Comparison of ENCODE assay signal across 20 cellular contexts in genomic region chr22:49366437-49366836, GRCh38.
DNase-seq lines count a peak whose midpoint lies in the region; ATAC-seq and TF ChIP-seq lines count a peak whose summit lies in the region.
"Had no signal": no experiment of that assay in that cellular context is flagged by ENCODE, and none has a peak within 500 bp of the region (broad histone marks: within the 10 kb centered on the region; RNA-seq: fewer than 3 reads in every experiment).

No MANE protein-coding gene starts in this region.

- no peak overlapping the region for H3K4me3 ChIP-seq in sigmoid colon
- H3K4me3 ChIP-seq: PC-9, SJSA1 had no signal

- H3K27me3 ChIP-seq in sigmoid colon: peaks cover 0 to 25% (median 15%) of the 10 kb centered on the region in 3 donors
- H3K27me3 ChIP-seq: SJSA1 had no signal

- no peaks in the 10 kb centered on the region for H3K36me3 Mint-ChIP-seq in activated CD8-positive, alpha-beta T cell treated with anti-CD3 and anti-CD28 coated beads, Interleukin-2, amount 10 ng/mL, durations not matched to agents 7 days and 5 days (ENCODE audit: low read depth)
- H3K36me3 Mint-ChIP-seq in activated CD8-positive, alpha-beta T cell treated with anti-CD3 and anti-CD28 coated beads for 36 hours (ENCODE audit: low read depth): no peaks in the 10 kb centered on the region
- no peaks in the 10 kb centered on the region for H3K36me3 Mint-ChIP-seq in T-helper 2 cell treated with Interferon-gamma antibody and Interleukin-4, amounts not matched to agents 5 μg/mL and 100 μg/mL, for 36 hours (ENCODE audit: low read depth)
- peaks cover 2% of the 10 kb centered on the region for H3K36me3 Mint-ChIP-seq in effector memory CD8-positive, alpha-beta T cell (ENCODE audit: insufficient read depth)
- H3K36me3 Mint-ChIP-seq: CD4-positive, CD25-positive, alpha-beta regulatory T cell had no signal

- no peak overlapping the region for H3K4me3 Mint-ChIP-seq in activated CD8-positive, alpha-beta T cell treated with anti-CD3 and anti-CD28 coated beads, Interleukin-2, amount 10 ng/mL, durations not matched to agents 7 days and 5 days
- no peak overlapping the region for H3K4me3 Mint-ChIP-seq in activated CD8-positive, alpha-beta T cell treated with anti-CD3 and anti-CD28 coated beads for 36 hours
- H3K4me3 Mint-ChIP-seq in T-helper 2 cell treated with Interferon-gamma antibody and Interleukin-4, amounts not matched to agents 5 μg/mL and 100 μg/mL, for 36 hours: no peak overlapping the region
- H3K4me3 Mint-ChIP-seq in effector memory CD8-positive, alpha-beta T cell: no peak overlapping the region
- H3K4me3 Mint-ChIP-seq: CD4-positive, CD25-positive, alpha-beta regulatory T cell had no signal

- no peak for TF ChIP-seq POLR2A in sigmoid colon (IDR thresholded peaks at IDR 0.05)

- H3K4me1 Mint-ChIP-seq in activated CD8-positive, alpha-beta T cell treated with anti-CD3 and anti-CD28 coated beads, Interleukin-2, amount 10 ng/mL, durations not matched to agents 7 days and 5 days (ENCODE audit: low read depth): no peaks in the 10 kb centered on the region
- no peaks in the 10 kb centered on the region for H3K4me1 Mint-ChIP-seq in activated CD8-positive, alpha-beta T cell treated with anti-CD3 and anti-CD28 coated beads for 36 hours (ENCODE audit: low read depth)
- H3K4me1 Mint-ChIP-seq in T-helper 2 cell treated with Interferon-gamma antibody and Interleukin-4, amounts not matched to agents 5 μg/mL and 100 μg/mL, for 36 hours (ENCODE audit: low read depth): no peaks in the 10 kb centered on the region
- H3K4me1 Mint-ChIP-seq in effector memory CD8-positive, alpha-beta T cell (ENCODE audit: low read depth in 2 of 2): no peaks in the 10 kb centered on the region
- H3K4me1 Mint-ChIP-seq: CD4-positive, CD25-positive, alpha-beta regulatory T cell had no signal

- CTCF ChIA-PET in activated CD8-positive, alpha-beta T cell treated with anti-CD3 and anti-CD28 coated beads, Interleukin-2, amount 10 ng/mL, durations not matched to agents 7 days and 5 days (lab: Charles Lee): no interaction called here
- CTCF ChIA-PET in activated CD8-positive, alpha-beta T cell treated with anti-CD3 and anti-CD28 coated beads for 36 hours (lab: Charles Lee): no interaction called here

- no peak overlapping the region for H3K27ac ChIP-seq in sigmoid colon
- H3K27ac ChIP-seq: PC-9, SJSA1 had no signal

- intact Hi-C loops in activated CD8-positive, alpha-beta T cell treated with anti-CD3 and anti-CD28 coated beads for 36 hours (cut with micrococcal nuclease): no loop called here
- intact Hi-C loops in sigmoid colon (cut with DNase I): no loop called here
- intact Hi-C loops in left colon (cut with DNase I, micrococcal nuclease): no loop called here

- H3K27me3 Mint-ChIP-seq in activated CD8-positive, alpha-beta T cell treated with anti-CD3 and anti-CD28 coated beads, Interleukin-2, amount 10 ng/mL, durations not matched to agents 7 days and 5 days (ENCODE audit: low read depth): peaks cover 2% of the 10 kb centered on the region
- H3K27me3 Mint-ChIP-seq in activated CD8-positive, alpha-beta T cell treated with anti-CD3 and anti-CD28 coated beads for 36 hours: peaks cover 6% of the 10 kb centered on the region
- no peaks in the 10 kb centered on the region for H3K27me3 Mint-ChIP-seq in T-helper 2 cell treated with Interferon-gamma antibody and Interleukin-4, amounts not matched to agents 5 μg/mL and 100 μg/mL, for 36 hours (ENCODE audit: low read depth)
- H3K27me3 Mint-ChIP-seq in effector memory CD8-positive, alpha-beta T cell: peaks cover 31 to 55% of the 10 kb centered on the region in 2 donors

- WGBS in sigmoid colon, 2 donors: 70 to 81% methylated on average over 11 of the region's 11 CpGs

- H3K27ac Mint-ChIP-seq in activated CD8-positive, alpha-beta T cell treated with anti-CD3 and anti-CD28 coated beads, Interleukin-2, amount 10 ng/mL, durations not matched to agents 7 days and 5 days: no peak overlapping the region
- no peak overlapping the region for H3K27ac Mint-ChIP-seq in activated CD8-positive, alpha-beta T cell treated with anti-CD3 and anti-CD28 coated beads for 36 hours
- H3K27ac Mint-ChIP-seq in T-helper 2 cell treated with Interferon-gamma antibody and Interleukin-4, amounts not matched to agents 5 μg/mL and 100 μg/mL, for 36 hours: no peak overlapping the region
- H3K27ac Mint-ChIP-seq in effector memory CD8-positive, alpha-beta T cell: no peak overlapping the region
- H3K27ac Mint-ChIP-seq: CD4-positive, CD25-positive, alpha-beta regulatory T cell had no signal

- TF ChIP-seq CTCF in activated CD8-positive, alpha-beta T cell treated with anti-CD3 and anti-CD28 coated beads for 36 hours (IDR thresholded peaks at IDR 0.05): no peak
- no peak for TF ChIP-seq CTCF in sigmoid colon (IDR thresholded peaks at IDR 0.05)

- POLR2A ChIA-PET in activated CD8-positive, alpha-beta T cell treated with anti-CD3 and anti-CD28 coated beads, Interleukin-2, amount 10 ng/mL, durations not matched to agents 7 days and 5 days (lab: Charles Lee): no interaction called here
- POLR2A ChIA-PET in activated CD8-positive, alpha-beta T cell treated with anti-CD3 and anti-CD28 coated beads for 36 hours (lab: Charles Lee): no interaction called here

- H3K9me3 ChIP-seq in sigmoid colon: no peaks in the 10 kb centered on the region

- peak; percentile 8 for DNase-seq in activated CD8-positive, alpha-beta T cell treated with anti-CD3 and anti-CD28 coated beads, Interleukin-2, amount 10 ng/mL, durations not matched to agents 7 days and 5 days
- DNase-seq in activated CD8-positive, alpha-beta T cell treated with anti-CD3 and anti-CD28 coated beads for 36 hours: no peak
- DNase-seq in mesenteric fat pad (ENCODE audit: low spot score) (peak; percentile 75), sigmoid colon (peak; percentile 12), left colon (no peak)
- no peak for DNase-seq in T-helper 2 cell treated with Interferon-gamma antibody and Interleukin-4, amounts not matched to agents 5 μg/mL and 100 μg/mL, for 36 hours (ENCODE audit: low spot score)
- DNase-seq in effector memory CD8-positive, alpha-beta T cell: no peak
- DNase-seq: CD4-positive, CD25-positive, alpha-beta regulatory T cell; DMS53; Karpas-422; NCI-H1092; NCI-H1417 treated with DMSO at 0.1 percent for 48 hours; NCI-H187; NCI-H2081 treated with DMSO at 0.1 percent for 48 hours; NCI-H2171 treated with DMSO at 0.1 percent for 48 hours; NCI-H446; NCI-H524 treated with DMSO at 0.1 percent for 48 hours; Right ventricle myocardium superior had no signal

- ATAC-seq in activated CD8-positive, alpha-beta T cell treated with anti-CD3 and anti-CD28 coated beads, Interleukin-2, amount 10 ng/mL, durations not matched to agents 7 days and 5 days: no peak
- no peak for ATAC-seq in activated CD8-positive, alpha-beta T cell treated with anti-CD3 and anti-CD28 coated beads for 36 hours
- ATAC-seq in left colon: no peak
- ATAC-seq in effector memory CD8-positive, alpha-beta T cell (replicated peaks): no peak

- no peaks in the 10 kb centered on the region for H3K36me3 ChIP-seq in sigmoid colon
- H3K36me3 ChIP-seq: SJSA1 had no signal

- no peaks in the 10 kb centered on the region for H3K4me1 ChIP-seq in sigmoid colon
- H3K4me1 ChIP-seq: SJSA1 had no signal

- no peaks in the 10 kb centered on the region for H3K9me3 Mint-ChIP-seq in activated CD8-positive, alpha-beta T cell treated with anti-CD3 and anti-CD28 coated beads, Interleukin-2, amount 10 ng/mL, durations not matched to agents 7 days and 5 days (ENCODE audit: insufficient read depth)
- H3K9me3 Mint-ChIP-seq in activated CD8-positive, alpha-beta T cell treated with anti-CD3 and anti-CD28 coated beads for 36 hours: no peaks in the 10 kb centered on the region
- no peaks in the 10 kb centered on the region for H3K9me3 Mint-ChIP-seq in T-helper 2 cell treated with Interferon-gamma antibody and Interleukin-4, amounts not matched to agents 5 μg/mL and 100 μg/mL, for 36 hours
- H3K9me3 Mint-ChIP-seq in effector memory CD8-positive, alpha-beta T cell: no peaks in the 10 kb centered on the region

- no peak for TF ChIP-seq EP300 in sigmoid colon (IDR thresholded peaks at IDR 0.05)

Comparison
In these comparisons a context has a peak if more than half of its experiments do, and no peak if none do; other contexts are left out.
1. DNase-seq: peak in activated CD8-positive, alpha-beta T cell treated with anti-CD3 and anti-CD28 coated beads, Interleukin-2, amount 10 ng/mL, durations not matched to agents 7 days and 5 days (single experiment), mesenteric fat pad (single experiment) and sigmoid colon (single experiment); none in activated CD8-positive, alpha-beta T cell treated with anti-CD3 and anti-CD28 coated beads for 36 hours (single experiment), left colon (0 of 2), T-helper 2 cell treated with Interferon-gamma antibody and Interleukin-4, amounts not matched to agents 5 μg/mL and 100 μg/mL, for 36 hours (single experiment) and effector memory CD8-positive, alpha-beta T cell (0 of 3).